In the genomic region with DNA sequence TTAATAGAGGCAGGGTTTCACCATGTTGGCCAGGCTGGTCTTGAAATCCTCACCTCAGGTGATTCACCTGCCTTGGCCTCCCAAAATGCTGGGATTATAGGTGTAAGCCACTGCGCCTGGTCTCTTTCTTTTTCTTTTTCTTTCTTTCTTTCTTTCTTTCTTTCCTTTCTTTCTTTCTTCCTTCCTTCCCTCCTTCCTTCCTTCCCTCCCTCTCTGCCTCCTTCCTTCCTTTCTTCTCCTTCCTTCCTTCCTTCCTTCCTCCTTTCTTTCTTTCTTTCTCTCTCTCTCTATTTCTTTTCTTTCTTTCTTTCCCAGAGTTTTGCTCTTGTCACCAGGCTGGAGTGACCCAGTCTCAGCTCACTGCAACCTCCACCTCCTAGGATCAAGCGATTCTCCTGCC, we compare ENCODE assay signal across 5 cellular contexts. TPM values are rescaled to one million over a fixed set of nuclear protein-coding genes. Genes with fewer than 3 reads are reported as not detected.
"Had no signal": no experiment of that assay in that cellular context is flagged by ENCODE, and none has a peak within 500 bp of the region (broad histone marks: within the 10 kb centered on the region; RNA-seq: fewer than 3 reads in every experiment).

No MANE protein-coding gene starts in this region.

RNA-seq across cellular contexts. Expression of gene CATSPERD, which starts 12.7 kb away (rescaled TPM):
- total RNA-seq: HepG2, HT-29, HT1080, IMR-90 had no signal
- polyA plus RNA-seq: IgD-negative memory B cell, IMR-90 had no signal

RNA-seq across cellular contexts. Expression of gene PRR22, which starts 51.4 kb away (rescaled TPM):
- total RNA-seq: IMR-90 had no signal
- polyA plus RNA-seq: IgD-negative memory B cell had no signal
